In genomic region chr6:163820171-163820570, GRCh38 we compare ENCODE assay signal across 22 cellular contexts.
"Had no signal": no experiment of that assay in that cellular context is flagged by ENCODE, and none has a peak within 500 bp of the region (broad histone marks: within the 10 kb centered on the region; RNA-seq: fewer than 3 reads in every experiment).

No MANE protein-coding gene starts in this region.

- H3K9ac ChIP-seq: KMS-11, SK-N-SH had no signal

- H3K4me2 ChIP-seq: KMS-11, SK-N-SH had no signal

- H3K27ac ChIP-seq: KMS-11, RWPE1 had no signal

- DNase-seq: IMR-90, Kasumi-1, MM.1S, NCI-H1092 treated with DMSO at 0.1 percent for 48 hours, NCI-H1436, NCI-H187, NCI-H2029, NCI-H2081 treated with DMSO at 0.1 percent for 48 hours, NCI-H2171, NCI-H226, NCI-H446, NCI-H510A, NCI-H524 treated with DMSO at 0.1 percent for 48 hours, NCI-H69, NCI-H774, PC-3, SHP77, SK-N-SH had no signal

- H3K9me3 ChIP-seq: SK-N-SH had no signal

- ATAC-seq: HepG2, Panc1, PC-3 had no signal
